20 cellular contexts compared by ENCODE assay signal in genomic region chr22:45628508-45628907, GRCh38.
"Had no signal": no experiment of that assay in that cellular context is flagged by ENCODE, and none has a peak within 500 bp of the region (broad histone marks: within the 10 kb centered on the region; RNA-seq: fewer than 3 reads in every experiment).

No MANE protein-coding gene starts in this region.

- H3K36me3 Mint-ChIP-seq: natural killer cell treated with Interleukin-12 subunit alpha and Interleukin-12 subunit beta and Interleukin-15 and Interleukin-18, amount 100 ng/mL, for 72 hours; stimulated activated naive B cell treated with anti-CD40 and anti-IgM and Interleukin-4, amounts not matched to agents 10 μg/mL and 1 μg/mL and 100 μg/mL, for 72 hours; T-cell; type B pancreatic cell had no signal

- H3K27me3 ChIP-seq: adrenal gland had no signal

- H3K27ac ChIP-seq: adrenal gland, coronary artery, epithelial cell of prostate, gastrocnemius medialis had no signal

- DNase-seq: activated B cell treated with CpG ODN at 0.5 μM for 24 hours; activated CD4-positive, alpha-beta T cell treated with anti-CD3 and anti-CD28 coated beads, Interleukin-2, amount 10 ng/mL, durations not matched to agents 24 days and 14 days; activated CD8-positive, alpha-beta memory T cell treated with anti-CD3 and anti-CD28 coated beads for 24 hours; activated naive CD4-positive, alpha-beta T cell treated with anti-CD3 and anti-CD28 coated beads for 36 hours; adrenal gland; caudate nucleus; effector CD8-positive, alpha-beta T cell; gastrocnemius medialis; kidney glomerular epithelial cell; mammary epithelial cell; nucleus accumbens; stimulated activated CD4-positive, alpha-beta T cell treated with anti-CD3 and anti-CD28 coated beads, Interleukin-2, amount 100 ng/mL, for 24 hours; stimulated activated naive B cell treated with anti-CD40 and anti-IgM and Interleukin-4, amounts not matched to agents 10 μg/mL and 1 μg/mL and 100 μg/mL, for 72 hours; T-cell; T1000 had no signal

- H3K4me1 ChIP-seq: adrenal gland, gastrocnemius medialis had no signal

- H3K27ac Mint-ChIP-seq: activated B cell treated with CpG ODN at 0.5 μM for 24 hours; activated CD4-positive, alpha-beta T cell treated with anti-CD3 and anti-CD28 coated beads, Interleukin-2, amount 10 ng/mL, durations not matched to agents 24 days and 14 days; activated naive CD4-positive, alpha-beta T cell treated with anti-CD3 and anti-CD28 coated beads for 36 hours; activated T-helper 17 cell treated with anti-CD3 and anti-CD28 coated beads, Interleukin-2, amount 50 U/mL, for 72 hours; natural killer cell treated with Interleukin-12 subunit alpha and Interleukin-12 subunit beta and Interleukin-15 and Interleukin-18, amount 100 ng/mL, for 72 hours; T-cell had no signal

- H3K36me3 ChIP-seq: adrenal gland, gastrocnemius medialis had no signal

- H3K9me3 ChIP-seq: adrenal gland, gastrocnemius medialis had no signal

- H3K9me3 Mint-ChIP-seq: activated B cell treated with CpG ODN at 0.5 μM for 24 hours; activated CD4-positive, alpha-beta T cell treated with anti-CD3 and anti-CD28 coated beads, Interleukin-2, amount 10 ng/mL, durations not matched to agents 24 days and 14 days; activated naive CD4-positive, alpha-beta T cell treated with anti-CD3 and anti-CD28 coated beads for 36 hours; natural killer cell treated with Interleukin-12 subunit alpha and Interleukin-12 subunit beta and Interleukin-15 and Interleukin-18, amount 100 ng/mL, for 72 hours; stimulated activated naive B cell treated with anti-CD40 and anti-IgM and Interleukin-4, amounts not matched to agents 10 μg/mL and 1 μg/mL and 100 μg/mL, for 72 hours; type B pancreatic cell had no signal

- H3K4me3 ChIP-seq: adrenal gland, coronary artery, gastrocnemius medialis had no signal

- H3K4me1 Mint-ChIP-seq: activated B cell treated with CpG ODN at 0.5 μM for 24 hours; activated CD4-positive, alpha-beta T cell treated with anti-CD3 and anti-CD28 coated beads, Interleukin-2, amount 10 ng/mL, durations not matched to agents 24 days and 14 days; activated T-helper 17 cell treated with anti-CD3 and anti-CD28 coated beads, Interleukin-2, amount 50 U/mL, for 72 hours; T-cell had no signal

- H3K4me3 Mint-ChIP-seq: activated B cell treated with CpG ODN at 0.5 μM for 24 hours; activated CD4-positive, alpha-beta T cell treated with anti-CD3 and anti-CD28 coated beads, Interleukin-2, amount 10 ng/mL, durations not matched to agents 24 days and 14 days; activated naive CD4-positive, alpha-beta T cell treated with anti-CD3 and anti-CD28 coated beads for 36 hours; activated T-helper 17 cell treated with anti-CD3 and anti-CD28 coated beads, Interleukin-2, amount 50 U/mL, for 72 hours; natural killer cell treated with Interleukin-12 subunit alpha and Interleukin-12 subunit beta and Interleukin-15 and Interleukin-18, amount 100 ng/mL, for 72 hours; stimulated activated naive B cell treated with anti-CD40 and anti-IgM and Interleukin-4, amounts not matched to agents 10 μg/mL and 1 μg/mL and 100 μg/mL, for 72 hours; T-cell; type B pancreatic cell had no signal
